1 cellular context compared by ENCODE assay signal in genomic region chr17:50848039-50848438, GRCh38.
TF ChIP-seq lines count a peak whose summit lies in the region.

No MANE protein-coding gene starts in this region.

TF ChIP-seq in HepG2, 621 proteins besides CTCF, POLR2A, EP300 and RAD21:
- TF ChIP-seq STAG1 (CRISPR knock-in tag; IDR thresholded peaks at IDR 0.05) (peak; percentile 94), ERF (CRISPR knock-in tag; IDR thresholded peaks at IDR 0.05) (0 out of 2 replicates have a peak, but pooled peaks have one; percentile 21), ZNF691 (CRISPR knock-in tag; IDR thresholded peaks at IDR 0.05; ENCODE audit: borderline replicate concordance, low read depth) (no peak), SMC3 (IDR thresholded peaks at IDR 0.05; ENCODE audit: low read length) (peak; percentile 84), RFX3 (CRISPR knock-in tag; IDR thresholded peaks at IDR 0.05) (no peak)
